Comparison of ENCODE assay signal across 21 cellular contexts in genomic region chr14:54356172-54356571, GRCh38. TPM values are rescaled to one million over a fixed set of nuclear protein-coding genes. Genes with fewer than 3 reads are reported as not detected.
DNase-seq lines count a peak whose midpoint lies in the region; ATAC-seq and TF ChIP-seq lines count a peak whose summit lies in the region.
"Had no signal": no experiment of that assay in that cellular context is flagged by ENCODE, and none has a peak within 500 bp of the region (broad histone marks: within the 10 kb centered on the region; RNA-seq: fewer than 3 reads in every experiment).

No MANE protein-coding gene starts in this region.

- DNase-seq in DMS53 (lab: John Stamatoyannopoulos, UW) (peak; percentile 10), DMS53 treated with DMSO at 0.1 percent for 48 hours (lab: John Stamatoyannopoulos, UW; ENCODE audit: unreplicated experiment) (no peak), IMR-90 (peak; percentile 64), SJCRH30 (peak; percentile 87 to 93), glomerular visceral epithelial cell (ENCODE audit: extremely low spot score) (peak; percentile 51), Peyer's patch (no peak), hippocampal formation (lab: John Stamatoyannopoulos, UW) (no peak), ascending aorta (ENCODE audit: low spot score in 2 of 2) (no peak)
- DNase-seq: 8988T; activated CD8-positive, alpha-beta T cell treated with anti-CD3 and anti-CD28 coated beads for 36 hours; activated naive CD4-positive, alpha-beta T cell treated with anti-CD3 and anti-CD28 coated beads, Interleukin-2, amount 50 U/mL, for 16 hours; activated T-cell treated with anti-CD3 and anti-CD28 coated beads, Interleukin-2, amount 50 U/mL, for 24 hours; NCI-H2081 treated with DMSO at 0.1 percent for 48 hours; NCI-H526 treated with DMSO at 0.1 percent for 48 hours; stimulated activated naive B cell treated with anti-CD40 and anti-IgM and Interleukin-4, amounts not matched to agents 10 μg/mL and 1 μg/mL and 100 μg/mL, for 72 hours; T-cell; WERI-Rb-1 had no signal

- in situ Hi-C loops in IMR-90 (cut with MboI; ENCODE audit: low sequenced_read_pairs) = no loop called here

- dilution Hi-C loops in IMR-90 (cut with HindIII; ENCODE audit: low sequenced_read_pairs, unreplicated experiment) = no loop called here

- H3K4me2 ChIP-seq in IMR-90 (ENCODE audit: low read depth, low read length) = no peak overlapping the region
- H3K4me2 ChIP-seq: BLaER1 treated with 17β-estradiol and CSF1 and Interleukin-3, amounts not matched to agents 10 nM and 100 nM had no signal

- no peak overlapping the region for H2AK5ac ChIP-seq in IMR-90 (ENCODE audit: low read depth, low read length)

- intact Hi-C loops in IMR-90 (cut with micrococcal nuclease) = no loop called here
- intact Hi-C loops in ascending aorta (cut with DNase I) = no loop called here

- no peaks in the 10 kb centered on the region for H3K79me1 ChIP-seq in IMR-90 (ENCODE audit: low read depth in 1 of 2, low read length in 2 of 2)

- H4K8ac ChIP-seq in IMR-90 (ENCODE audit: low read depth in 2 of 2, low read length in 2 of 2) = no peak overlapping the region

- no peak for TF ChIP-seq RAD21 in IMR-90 (IDR thresholded peaks at IDR 0.05; ENCODE audit: low read length)

- H2BK15ac ChIP-seq in IMR-90 (ENCODE audit: low read depth, low read length) = no peak overlapping the region

- no CpG with 5 or more reads among the region's 3 CpGs for WGBS in IMR-90 (ENCODE audit: extremely low coverage in 2 of 2, insufficient read length in 1 of 2), 2 experiments

- no peak overlapping the region for H2BK120ac ChIP-seq in IMR-90 (ENCODE audit: low read depth, low read length)

- no peak overlapping the region for H2AK9ac ChIP-seq in IMR-90 (replicated peaks; ENCODE audit: low read depth, low read length, poor library complexity)

- no peaks in the 10 kb centered on the region for H4K20me1 ChIP-seq in IMR-90 (ENCODE audit: insufficient read depth, low read length)
- H4K20me1 ChIP-seq: BLaER1 treated with 17β-estradiol and CSF1 and Interleukin-3, amounts not matched to agents 10 nM and 100 nM had no signal

- peak overlapping the region; percentile 61 for H2AFZ ChIP-seq in IMR-90 (replicated peaks; ENCODE audit: low read length, poor library complexity)

- H3K27ac ChIP-seq in IMR-90 (ENCODE audit: insufficient read depth, low read length) = no peak overlapping the region
- no peak overlapping the region for H3K27ac ChIP-seq in SJCRH30
- H3K27ac ChIP-seq in Peyer's patch = no peak overlapping the region
- H3K27ac ChIP-seq in ascending aorta = no peak overlapping the region
- H3K27ac ChIP-seq: BLaER1 treated with 17β-estradiol and CSF1 and Interleukin-3, amounts not matched to agents 10 nM and 100 nM; tibial nerve; WERI-Rb-1 had no signal

- BruUV-seq in IMR-90 (replicated peaks; lab: Mats Ljungman, UMichigan) = no TSS peak

- no peak overlapping the region for H4K5ac ChIP-seq in IMR-90 (ENCODE audit: low read depth, low read length)

- H3K9me3 ChIP-seq in IMR-90 (ENCODE audit: control insufficient read depth, insufficient read depth, low read length) (no peaks in the 10 kb centered on the region; the same call in 1 of the 2 replicates), SJCRH30 (replicated peaks) (no peaks in the 10 kb centered on the region), Peyer's patch (no peaks in the 10 kb centered on the region), ascending aorta (no peaks in the 10 kb centered on the region)

- no peak; the same call in none of the 2 replicates for ATAC-seq in IMR-90 (ENCODE audit: low read depth)
- ATAC-seq: activated CD8-positive, alpha-beta T cell treated with anti-CD3 and anti-CD28 coated beads for 36 hours; left lobe of liver; Panc1; stimulated activated naive B cell treated with anti-CD40 and anti-IgM and Interleukin-4, amounts not matched to agents 10 μg/mL and 1 μg/mL and 100 μg/mL, for 72 hours; T-cell had no signal

- no peak overlapping the region for H3K18ac ChIP-seq in IMR-90 (ENCODE audit: low read depth, low read length)

- POLR2A ChIA-PET in IMR-90 (lab: Charles Lee; ENCODE audit: unreplicated experiment) = no interaction called here

- H3K4me1 ChIP-seq in IMR-90 (ENCODE audit: control insufficient read depth, insufficient read depth, low read length) = no peaks in the 10 kb centered on the region
- peaks cover 8% of the 10 kb centered on the region for H3K4me1 ChIP-seq in SJCRH30
- no peaks in the 10 kb centered on the region for H3K4me1 ChIP-seq in Peyer's patch
- no peaks in the 10 kb centered on the region for H3K4me1 ChIP-seq in ascending aorta
- H3K4me1 ChIP-seq: tibial nerve had no signal

- H2BK20ac ChIP-seq in IMR-90 (ENCODE audit: low read depth, low read length) = no peak overlapping the region

- H2BK5ac ChIP-seq in IMR-90 (ENCODE audit: low read depth, low read length, poor library complexity, severe bottlenecking) = no peak overlapping the region

- H3K4ac ChIP-seq in IMR-90 (ENCODE audit: low read depth, low read length) = no peak overlapping the region

- 0 out of 2 replicates have a peak, but pooled peaks cover 5% of the 10 kb centered on the region for H3K9me1 ChIP-seq in IMR-90 (ENCODE audit: insufficient read depth, low read length)

- TF ChIP-seq POLR2A in IMR-90 (IDR thresholded peaks at IDR 0.05; ENCODE audit: low read depth, low read length) (no peak), Peyer's patch (IDR thresholded peaks at IDR 0.05) (no peak)

- H3K56ac ChIP-seq in IMR-90 (ENCODE audit: extremely low read depth, insufficient read depth, low read length) = no peak overlapping the region

- CTCF ChIA-PET in IMR-90 (lab: Yijun Ruan, JAX) = interaction anchor here (1.1 to 1.4 kb wide), 2 partner anchors 8 to 11 kb away, joined by 5 read pairs; no protein-coding TSS in a partner anchor

- peaks cover 5% of the 10 kb centered on the region for H3K27me3 ChIP-seq in IMR-90 (ENCODE audit: control insufficient read depth, insufficient read depth, low read length)
- no peaks in the 10 kb centered on the region for H3K27me3 ChIP-seq in SJCRH30
- H3K27me3 ChIP-seq in Peyer's patch = no peaks in the 10 kb centered on the region
- no peaks in the 10 kb centered on the region for H3K27me3 ChIP-seq in ascending aorta
- H3K27me3 ChIP-seq: BLaER1 treated with 17β-estradiol and CSF1 and Interleukin-3, amounts not matched to agents 10 nM and 100 nM; tibial nerve had no signal

- no peak overlapping the region; the same call in 1 of the 2 replicates for H3K23ac ChIP-seq in IMR-90 (ENCODE audit: low read depth, low read length)

- H3K36me3 ChIP-seq in IMR-90 (ENCODE audit: control insufficient read depth, insufficient read depth, low read length) (no peaks in the 10 kb centered on the region), SJCRH30 (no peaks in the 10 kb centered on the region), Peyer's patch (no peaks in the 10 kb centered on the region), ascending aorta (no peaks in the 10 kb centered on the region)
- H3K36me3 ChIP-seq: BLaER1 treated with 17β-estradiol and CSF1 and Interleukin-3, amounts not matched to agents 10 nM and 100 nM; tibial nerve; WERI-Rb-1 had no signal

- TF ChIP-seq CTCF in IMR-90 (conservative IDR thresholded peaks at IDR 0.05; ENCODE audit: low read depth, low read length) (no peak), Peyer's patch (IDR thresholded peaks at IDR 0.05) (no peak), ascending aorta (IDR thresholded peaks at IDR 0.05) (no peak)

- H3K9ac ChIP-seq in IMR-90 (ENCODE audit: low read depth, low read length) = no peak overlapping the region
- H3K9ac ChIP-seq: BLaER1 treated with 17β-estradiol and CSF1 and Interleukin-3, amounts not matched to agents 10 nM and 100 nM had no signal

- no peak overlapping the region for H3K4me3 ChIP-seq in IMR-90 (ENCODE audit: insufficient read depth, low read depth, low read length)
- H3K4me3 ChIP-seq in SJCRH30 = no peak overlapping the region
- no peak overlapping the region for H3K4me3 ChIP-seq in Peyer's patch
- no peak overlapping the region for H3K4me3 ChIP-seq in ascending aorta
- H3K4me3 ChIP-seq: BLaER1 treated with 17β-estradiol and CSF1 and Interleukin-3, amounts not matched to agents 10 nM and 100 nM; tibial nerve had no signal

- no peak overlapping the region for H4K91ac ChIP-seq in IMR-90 (ENCODE audit: insufficient read depth, low read depth, low read length)

- H3K14ac ChIP-seq in IMR-90 (replicated peaks; ENCODE audit: low read depth, low read length) = 0 out of 2 replicates have a peak overlapping the region, but pooled peaks have one; percentile 6

TF ChIP-seq in IMR-90, 13 proteins besides CTCF, POLR2A, EP300 and RAD21:
- TF ChIP-seq RCOR1 (IDR thresholded peaks at IDR 0.05; ENCODE audit: insufficient replicate concordance, low read length) (no peak), FOS (IDR thresholded peaks at IDR 0.05; ENCODE audit: low read depth, low read length) (no peak), RFX5 (IDR thresholded peaks at IDR 0.05; ENCODE audit: low read depth, low read length) (no peak), MXI1 (IDR thresholded peaks at IDR 0.05; ENCODE audit: borderline replicate concordance, low read depth, low read length) (no peak), MAFK (IDR thresholded peaks at IDR 0.05; ENCODE audit: low read depth, low read length) (no peak), CHD1 (IDR thresholded peaks at IDR 0.05; ENCODE audit: low read depth, low read length) (no peak), BHLHE40 (IDR thresholded peaks at IDR 0.05; ENCODE audit: low read depth, low read length) (no peak), NFE2L2 (IDR thresholded peaks at IDR 0.05; ENCODE audit: low read depth, low read length) (no peak), ELK1 (IDR thresholded peaks at IDR 0.05; ENCODE audit: borderline replicate concordance, low read depth, low read length) (no peak)

RNA-seq across cellular contexts. Expression of gene CDKN3, which starts 40.6 kb away (rescaled TPM):
- total RNA-seq in IMR-90 (2012; rRNA removed) = 48.9 and 70.8 TPM in 2 replicates
- polyA plus RNA-seq in IMR-90 (2012; rRNA removed) = 32.9 and 38.9 TPM in 2 replicates
- 6.7 and 14.3 TPM in 2 replicates for polyA plus RNA-seq in IMR-90 (2012; cell fraction: cytosol; rRNA removed)
- polyA plus RNA-seq in IMR-90 (2012; cell fraction: nucleus; rRNA removed; ENCODE audit: low replicate concordance) = 0.98 and 6.9 TPM in 2 replicates
- 33.4 and 47.3 TPM in 2 replicates for total RNA-seq in SJCRH30 (2014; rRNA removed; shearing (Covaris generic))
- 1 to 10 TPM; 1.6 to 7.4 (median 4.3) TPM for total RNA-seq in Peyer's patch
- not detected for total RNA-seq in ascending aorta

Comparison
In these comparisons a context has a peak if more than half of its experiments do, and no peak if none do; other contexts are left out.
1. DNase-seq: peak in DMS53 (single experiment), IMR-90 (single experiment), SJCRH30 (2 of 2) and glomerular visceral epithelial cell (single experiment); none in DMS53 treated with DMSO at 0.1 percent for 48 hours (single experiment), Peyer's patch (0 of 3), hippocampal formation (0 of 2) and ascending aorta (0 of 2).